ENCODE assay signal across 28 cellular contexts in genomic region chr19:13554506-13555235, GRCh38. TPM values are rescaled to one million over a fixed set of nuclear protein-coding genes. Genes with fewer than 3 reads are reported as not detected.
A peak's percentile ranks its signal among the peaks of the same experiment; 100 is the strongest.
DNase-seq lines count a peak whose midpoint lies in the region; ATAC-seq, FAIRE-seq and TF ChIP-seq lines count a peak whose summit lies in the region.
"Had no signal": no experiment of that assay in that cellular context is flagged by ENCODE, and none has a peak within 500 bp of the region (broad histone marks: within the 10 kb centered on the region; RNA-seq: fewer than 3 reads in every experiment).

No MANE protein-coding gene starts in this region.

- H3K18ac ChIP-seq in mesendoderm (ENCODE audit: low read length) = no peak overlapping the region

- no peak overlapping the region for H4K8ac ChIP-seq in mesendoderm (ENCODE audit: low read depth, low read length)

- H3K79me1 ChIP-seq in mesendoderm (ENCODE audit: low read length) = no peaks in the 10 kb centered on the region

- no peaks in the 10 kb centered on the region for H3K9me3 ChIP-seq in GM23248 (ENCODE audit: low read depth)
- no peaks in the 10 kb centered on the region for H3K9me3 ChIP-seq in K562 (replicated peaks; ENCODE audit: control insufficient read depth, insufficient read depth, low read depth, low read length)
- H3K9me3 ChIP-seq: Caco-2, SJCRH30 had no signal

- no TSS peak for BruUV-seq in K562 (replicated peaks; lab: Mats Ljungman, UMichigan)

- peaks cover 5% of the 10 kb centered on the region for H3K27me3 ChIP-seq in GM23248 (replicated peaks; ENCODE audit: insufficient read depth)
- peaks cover 2 to 5% of the 10 kb centered on the region in 2 experiments; a peak in 2 of 5 replicates for H3K27me3 ChIP-seq in K562 (ENCODE audit: control insufficient read depth in 2 of 2, insufficient read depth in 2 of 2, low read length in 2 of 2)
- H3K27me3 ChIP-seq in mesendoderm (ENCODE audit: insufficient read depth, low read length, poor library complexity) = no peaks in the 10 kb centered on the region
- H3K27me3 ChIP-seq: SJCRH30 had no signal

- H3K79me2 ChIP-seq in GM23248 (ENCODE audit: insufficient read depth) = no peaks in the 10 kb centered on the region
- no peaks in the 10 kb centered on the region for H3K79me2 ChIP-seq in K562 (ENCODE audit: control insufficient read depth, insufficient read depth, low read length)
- H3K79me2 ChIP-seq in mesendoderm (ENCODE audit: control insufficient read depth, insufficient read depth, low read length) = no peaks in the 10 kb centered on the region

- no peak overlapping the region for H2BK120ac ChIP-seq in mesendoderm (ENCODE audit: low read depth, low read length)

- H3K56ac ChIP-seq in mesendoderm (ENCODE audit: low read length) = no peak overlapping the region

- no peak for TF ChIP-seq RAD21 in K562 (CRISPR knock-in tag; conservative IDR thresholded peaks at IDR 0.05 in 1 of 2, IDR thresholded peaks at IDR 0.05 in 1 of 2)

- H3K9me3 Mint-ChIP-seq in stimulated activated naive CD8-positive, alpha-beta T cell treated with anti-CD3 and anti-CD28 coated beads, Interleukin-15, amount 100 ng/mL, for 72 hours = no peaks in the 10 kb centered on the region
- H3K9me3 Mint-ChIP-seq: CD8-positive, alpha-beta T cell had no signal

- ATAC-seq in K562 = no peak
- no peak for ATAC-seq in GM19035 (IDR thresholded peaks at IDR 0.05; ENCODE audit: unreplicated experiment)
- no peak for ATAC-seq in stimulated activated naive CD8-positive, alpha-beta T cell treated with anti-CD3 and anti-CD28 coated beads, Interleukin-15, amount 100 ng/mL, for 72 hours
- ATAC-seq: CD8-positive, alpha-beta T cell; Right ventricle myocardium inferior; SK-N-SH treated with all-trans-retinoic acid at 6 μM for 48 hours had no signal

- H3K4ac ChIP-seq in mesendoderm (ENCODE audit: low read depth, low read length) = no peak overlapping the region

- H3K4me2 ChIP-seq in GM23248 (ENCODE audit: unreplicated experiment) = no peak overlapping the region
- H3K4me2 ChIP-seq in K562 (ENCODE audit: insufficient read depth, low read length) = no peak overlapping the region
- H3K4me2 ChIP-seq in mesendoderm (ENCODE audit: low read length) = no peak overlapping the region
- H3K4me2 ChIP-seq: KMS-11, PC-9 had no signal

- no peak overlapping the region for H3K4me3 Mint-ChIP-seq in stimulated activated naive CD8-positive, alpha-beta T cell treated with anti-CD3 and anti-CD28 coated beads, Interleukin-15, amount 100 ng/mL, for 72 hours
- H3K4me3 Mint-ChIP-seq: CD8-positive, alpha-beta T cell had no signal

- no peak overlapping the region for H4K5ac ChIP-seq in mesendoderm (ENCODE audit: low read length)

- no peak overlapping the region for H3K23ac ChIP-seq in mesendoderm (ENCODE audit: low read length)

- H3K27ac Mint-ChIP-seq in stimulated activated naive CD8-positive, alpha-beta T cell treated with anti-CD3 and anti-CD28 coated beads, Interleukin-15, amount 100 ng/mL, for 72 hours = no peak overlapping the region
- H3K27ac Mint-ChIP-seq: CD8-positive, alpha-beta T cell had no signal

- no peak overlapping the region for H3K27ac ChIP-seq in GM23248
- no peak overlapping the region for H3K27ac ChIP-seq in K562 (ENCODE audit: extremely low read depth, low read depth, low read length)
- H3K27ac ChIP-seq in mesendoderm (ENCODE audit: low read depth, low read length) = no peak overlapping the region
- H3K27ac ChIP-seq: 22Rv1, KMS-11, PC-9, SJCRH30 had no signal

- in situ Hi-C loops in GM23248 (cut with MboI) = no loop called here
- in situ Hi-C loops in K562 (cut with MboI) = no loop called here

- no peak overlapping the region for H2AK5ac ChIP-seq in mesendoderm (ENCODE audit: low read length)

- H3K4me3 ChIP-seq in GM23248 (no peak overlapping the region), K562 (no peak overlapping the region), mesendoderm (ENCODE audit: low read length) (no peak overlapping the region)
- H3K4me3 ChIP-seq: PC-9, SJCRH30 had no signal

- H4K20me1 ChIP-seq in GM23248 (ENCODE audit: insufficient read depth) = no peaks in the 10 kb centered on the region
- H4K20me1 ChIP-seq in K562 (replicated peaks; ENCODE audit: control insufficient read depth, insufficient read depth, low read length) = no peaks in the 10 kb centered on the region

- DNase-seq in AG08395 (ENCODE audit: low spot score) = peak; percentile 11
- DNase-seq in GM23248 = peak; percentile 34
- no peak for DNase-seq in K562 (ENCODE audit: extremely low read depth in 1 of 4, low spot score in 3 of 4)
- DNase-seq in fibroblast of peridontal ligament (ENCODE audit: extremely low read depth) = peak; percentile 51
- DNase-seq in kidney tubule cell (ENCODE audit: low spot score) = no peak
- no peak for DNase-seq in mesendoderm
- DNase-seq in stimulated activated naive CD8-positive, alpha-beta T cell treated with anti-CD3 and anti-CD28 coated beads, Interleukin-15, amount 100 ng/mL, for 72 hours = no peak
- DNase-seq: ACHN; AML-193; Caco-2; CD8-positive, alpha-beta T cell; EL; GF-D8; IMR-90; NCI-H1092; NCI-H1417 treated with DMSO at 0.1 percent for 48 hours; NCI-H1930; NCI-H2107; NCI-H446; NCI-H526 treated with DMSO at 0.1 percent for 48 hours; PC-9; SJCRH30 had no signal

- no peaks in the 10 kb centered on the region for H3F3A ChIP-seq in GM23248 (ENCODE audit: insufficient read depth)

- FAIRE-seq in K562 (lab: Jason Lieb, UNC) = no peak
- FAIRE-seq: GM12891 had no signal

- TF ChIP-seq EP300 in K562 (IDR thresholded peaks at IDR 0.05; ENCODE audit: low read length) = no peak

- TF ChIP-seq POLR2A in K562 (conservative IDR thresholded peaks at IDR 0.05) = no peak

- POLR2A ChIA-PET in K562 (lab: Yijun Ruan, JAX) = interaction anchor here (0.9 kb wide), 1 partner anchor 12 kb away, joined by 3 read pairs; no protein-coding TSS in a partner anchor

- H3K36me3 ChIP-seq in GM23248 (ENCODE audit: low read depth) (no peaks in the 10 kb centered on the region), K562 (ENCODE audit: control insufficient read depth, insufficient read depth, low read length) (no peaks in the 10 kb centered on the region), mesendoderm (ENCODE audit: control insufficient read depth, insufficient read depth, low read length) (no peaks in the 10 kb centered on the region)
- H3K36me3 ChIP-seq: SJCRH30 had no signal

- no peak overlapping the region for H2BK5ac ChIP-seq in mesendoderm (ENCODE audit: low read length)

- peaks cover 46% of the 10 kb centered on the region for H3K27me3 Mint-ChIP-seq in stimulated activated naive CD8-positive, alpha-beta T cell treated with anti-CD3 and anti-CD28 coated beads, Interleukin-15, amount 100 ng/mL, for 72 hours

- no peaks in the 10 kb centered on the region; the same call in 1 of the 2 replicates for H3K4me1 ChIP-seq in GM23248 (ENCODE audit: insufficient read depth)
- no peaks in the 10 kb centered on the region for H3K4me1 ChIP-seq in K562 (replicated peaks in 1 of 2; ENCODE audit: control insufficient read depth in 2 of 2, insufficient read depth in 2 of 2, low read length in 2 of 2)
- no peaks in the 10 kb centered on the region for H3K4me1 ChIP-seq in mesendoderm (ENCODE audit: control insufficient read depth, low read depth, low read length)
- H3K4me1 ChIP-seq: Caco-2, SJCRH30 had no signal

- no peaks in the 10 kb centered on the region for H3K9me1 ChIP-seq in K562 (ENCODE audit: control insufficient read depth, insufficient read depth, low read length)

- TF ChIP-seq CTCF in K562 (IDR thresholded peaks at IDR 0.05 in 2 of 3, conservative IDR thresholded peaks at IDR 0.05 in 1 of 3; ENCODE audit: insufficient read depth in 2 of 3, low read depth in 1 of 3, low read length in 3 of 3) = no peak

- no peaks in the 10 kb centered on the region for H3K9me2 ChIP-seq in GM23248 (ENCODE audit: insufficient read depth)

- no peaks in the 10 kb centered on the region for H3K4me1 Mint-ChIP-seq in stimulated activated naive CD8-positive, alpha-beta T cell treated with anti-CD3 and anti-CD28 coated beads, Interleukin-15, amount 100 ng/mL, for 72 hours

- intact Hi-C loops in K562 (cut with micrococcal nuclease) = no loop called here

- no peak overlapping the region for H2AFZ ChIP-seq in GM23248
- no peak overlapping the region for H2AFZ ChIP-seq in K562 (ENCODE audit: low read depth, low read length)
- H2AFZ ChIP-seq: PC-9 had no signal

- H3K9ac ChIP-seq in GM23248 (no peak overlapping the region), K562 (ENCODE audit: insufficient read depth in 1 of 2, low read depth in 2 of 2, low read length in 2 of 2) (no peak overlapping the region), mesendoderm (ENCODE audit: low read length) (no peak overlapping the region)
- H3K9ac ChIP-seq: KMS-11 had no signal

- H2BK15ac ChIP-seq in mesendoderm (replicated peaks; ENCODE audit: low read depth) = no peak overlapping the region

- CTCF ChIA-PET in K562 (lab: Yijun Ruan, JAX; ENCODE audit: low intra/inter-chr PET ratio) = no interaction called here

- WGBS in GM23248 (ENCODE audit: low coverage in 1 of 2, low lambda C conversion rate in 2 of 2, missing lambda C conversion rate in 2 of 2), 2 experiments = 34 to 35% methylated on average over 9 of the region's 9 CpGs
- WGBS in K562 (ENCODE audit: insufficient coverage, low coverage, missing lambda C conversion rate) = 0% methylated on average over 9 of the region's 9 CpGs
- WGBS in mesendoderm (ENCODE audit: extremely low coverage, insufficient coverage, low lambda C conversion rate) = no CpG with 5 or more reads among the region's 9 CpGs

RNA-seq across cellular contexts. Expression of gene CACNA1A, which starts 48.4 kb away (rescaled TPM):
- 8.5 and 8.6 TPM in 2 replicates for total RNA-seq in GM23248 (2014; rRNA removed; shearing (Covaris generic))
- polyA plus RNA-seq in GM23248 (2016; fragmentation: Nextera tagmentation; extraction: Ambion mirVana) = 2.3 and 3.0 TPM in 2 replicates
- 0.74 and 0.95 TPM in 2 replicates for total RNA-seq in K562 (2011; cell fraction: chromatin; rRNA removed; ENCODE audit: low replicate concordance)
- 0.13 and 0.17 TPM in 2 replicates for total RNA-seq in K562 (2011; cell fraction: nucleolus; rRNA removed)
- total RNA-seq in K562 (2011; cell fraction: nucleoplasm; rRNA removed) = 0.51 and 1.5 TPM in 2 replicates
- total RNA-seq in K562 (2014; rRNA removed) = 0.04 and 0.09 TPM in 2 replicates
- 0.15 TPM in 1 of 2 replicates, not detected in the other for total RNA-seq in K562 (2014; rRNA removed; fragmentation: Illumina TruSeq; extraction: Trizol)
- 0.18 TPM in 1 of 2 replicates, not detected in the other for total RNA-seq in K562 (2015; rRNA removed; fragmentation: Illumina TruSeq; extraction: Trizol)
- total RNA-seq in K562 (2021) = 0.04 TPM in 1 of 2 replicates, not detected in the other
- polyA plus RNA-seq in K562 (2011; rRNA removed) = 0.08 and 0.11 TPM in 2 replicates
- polyA plus RNA-seq in K562 (2011; cell fraction: cytosol; rRNA removed) = 0.03 and 0.07 TPM in 2 replicates
- 0.08 and 0.40 TPM in 2 replicates for polyA plus RNA-seq in K562 (2011; cell fraction: nucleus; rRNA removed)
- 0.28 and 0.31 TPM in 2 replicates for polyA plus RNA-seq in K562 (2012)
- polyA plus RNA-seq in K562 (2014; fragmentation: Illumina TruSeq; extraction: Trizol) = 0.04 and 0.08 TPM in 2 replicates
- under 1 TPM; 0.08 to 0.20 TPM for polyA plus RNA-seq in K562 (2014; fragmentation: Nextera tagmentation; extraction: Ambion mirVana)
- 0.01 and 0.03 TPM in 2 replicates for polyA plus RNA-seq in K562 (2014; rRNA removed)
- not detected in 2 replicates for polyA minus RNA-seq in K562 (2011; rRNA and poly(A)+ RNA removed)
- not detected in 2 replicates for polyA minus RNA-seq in K562 (2011; cell fraction: cytosol; rRNA and poly(A)+ RNA removed)
- polyA minus RNA-seq in K562 (2011; cell fraction: nucleus; rRNA and poly(A)+ RNA removed) = 0.13 and 0.22 TPM in 2 replicates
- 2.2 TPM for polyA plus RNA-seq in mesendoderm (2013, experiment 1 of 2)
- 2.1 TPM for polyA plus RNA-seq in mesendoderm (2013, experiment 2 of 2)
- total RNA-seq: Caco-2 had no signal

Comparison
In these comparisons a context has a peak if more than half of its experiments do, and no peak if none do; other contexts are left out.
1. DNase-seq: peak in AG08395 (single experiment), GM23248 (single experiment) and fibroblast of peridontal ligament (single experiment); none in K562 (0 of 4), kidney tubule cell (single experiment), mesendoderm (single experiment) and stimulated activated naive CD8-positive, alpha-beta T cell treated with anti-CD3 and anti-CD28 coated beads, Interleukin-15, amount 100 ng/mL, for 72 hours (0 of 2).